ENCODE assay signal across 10 cellular contexts in genomic region chr13:48403929-48404328, GRCh38. TPM values are rescaled to one million over a fixed set of nuclear protein-coding genes. Genes with fewer than 3 reads are reported as not detected.
A peak's percentile ranks its signal among the peaks of the same experiment; 100 is the strongest.
DNase-seq lines count a peak whose midpoint lies in the region; ATAC-seq and TF ChIP-seq lines count a peak whose summit lies in the region.
"Had no signal": no experiment of that assay in that cellular context is flagged by ENCODE, and none has a peak within 500 bp of the region (broad histone marks: within the 10 kb centered on the region; RNA-seq: fewer than 3 reads in every experiment).

No MANE protein-coding gene starts in this region.

- peak overlapping the region; percentile 76 for H3K4me3 ChIP-seq in CD4-positive, CD25-positive, alpha-beta regulatory T cell (ENCODE audit: low read depth, low read length)
- H3K4me3 ChIP-seq in esophagus muscularis mucosa (no peak overlapping the region), psoas muscle (peak overlapping the region; percentile 28)

- H3K27me3 Mint-ChIP-seq in CD4-positive, CD25-positive, alpha-beta regulatory T cell = no peaks in the 10 kb centered on the region
- H3K27me3 Mint-ChIP-seq in T-cell (no peaks in the 10 kb centered on the region), Calu3 (ENCODE audit: unreplicated experiment) (no peaks in the 10 kb centered on the region)

- H3K36me3 Mint-ChIP-seq in CD4-positive, CD25-positive, alpha-beta regulatory T cell = peaks cover 5% of the 10 kb centered on the region
- H3K36me3 Mint-ChIP-seq in T-cell (peaks cover 9% of the 10 kb centered on the region), Calu3 (ENCODE audit: insufficient read depth, unreplicated experiment) (peaks cover 12% of the 10 kb centered on the region)

- intact Hi-C loops in esophagus muscularis mucosa (cut with DNase I) (no loop called here), psoas muscle (cut with DNase I) (no loop called here), Calu3 (cut with micrococcal nuclease; ENCODE audit: unreplicated experiment) (no loop called here)

- DNase-seq in CD4-positive, CD25-positive, alpha-beta regulatory T cell = no peak
- no peak for DNase-seq in T-cell
- DNase-seq in esophagus muscularis mucosa (ENCODE audit: extremely low spot score) = no peak
- DNase-seq in psoas muscle = no peak
- no peak for DNase-seq in NCI-H82 (lab: John Stamatoyannopoulos, UW)
- no peak for DNase-seq in dedifferentiated amniotic fluid mesenchymal stem cell (ENCODE audit: extremely low spot score)
- no peak for DNase-seq in Calu3
- DNase-seq: NCI-H69, SK-N-SH had no signal

- H3K27me3 ChIP-seq in CD4-positive, CD25-positive, alpha-beta regulatory T cell (ENCODE audit: control insufficient read depth, insufficient read depth, low read length) = no peaks in the 10 kb centered on the region
- no peaks in the 10 kb centered on the region for H3K27me3 ChIP-seq in esophagus muscularis mucosa
- H3K27me3 ChIP-seq in psoas muscle (ENCODE audit: insufficient read depth in 3 of 3, low read length in 2 of 3) = no peaks in the 10 kb centered on the region

- no peaks in the 10 kb centered on the region for H3K9me3 ChIP-seq in CD4-positive, CD25-positive, alpha-beta regulatory T cell (ENCODE audit: control insufficient read depth in 2 of 2, low read length in 2 of 2)
- no peaks in the 10 kb centered on the region for H3K9me3 ChIP-seq in esophagus muscularis mucosa
- H3K9me3 ChIP-seq in psoas muscle = no peaks in the 10 kb centered on the region
- H3K9me3 ChIP-seq: SK-N-SH had no signal

- peak overlapping the region; percentile 83 for H3K27ac ChIP-seq in CD4-positive, CD25-positive, alpha-beta regulatory T cell (ENCODE audit: insufficient read depth, low read length, poor library complexity, severe bottlenecking)
- H3K27ac ChIP-seq in esophagus muscularis mucosa (replicated peaks in 1 of 4) (peak overlapping the region; percentile 53 to 73 (median 59)), psoas muscle (no peak overlapping the region)

- no TSS peak for BruUV-seq in Calu3 (replicated peaks; lab: Mats Ljungman, UMichigan)

- POLR2A ChIA-PET in T-cell (lab: Charles Lee) = interaction anchor here in 1 of 2 donors (0.6 kb wide), 1 partner anchor 39 kb away, joined by 3 read pairs; no protein-coding TSS in a partner anchor

- TF ChIP-seq CTCF in esophagus muscularis mucosa (IDR thresholded peaks at IDR 0.05) (no peak), psoas muscle (IDR thresholded peaks at IDR 0.05) (no peak), Calu3 (IDR thresholded peaks at IDR 0.05; ENCODE audit: unreplicated experiment) (no peak)

- peak overlapping the region; percentile 79 to 94 (median 89) for H3K27ac Mint-ChIP-seq in CD4-positive, CD25-positive, alpha-beta regulatory T cell
- H3K27ac Mint-ChIP-seq in T-cell = peak overlapping the region; percentile 82 to 88
- H3K27ac Mint-ChIP-seq in Calu3 (ENCODE audit: unreplicated experiment) = no peak overlapping the region

- CTCF ChIA-PET in T-cell (lab: Charles Lee) (no interaction called here), Calu3 (lab: Charles Lee) (no interaction called here)

- no peak for TF ChIP-seq POLR2A in esophagus muscularis mucosa (IDR thresholded peaks at IDR 0.05; ENCODE audit: low read depth)

- H3K4me1 ChIP-seq in CD4-positive, CD25-positive, alpha-beta regulatory T cell (ENCODE audit: control insufficient read depth, insufficient read depth, low read length, poor library complexity, severe bottlenecking) = peaks cover 84% of the 10 kb centered on the region
- H3K4me1 ChIP-seq in esophagus muscularis mucosa (peaks cover 13 to 49% (median 36%) of the 10 kb centered on the region in 4 donors), psoas muscle (peaks cover 5% of the 10 kb centered on the region)

- H3K4me1 Mint-ChIP-seq in CD4-positive, CD25-positive, alpha-beta regulatory T cell = peaks cover 57 to 88% (median 74%) of the 10 kb centered on the region in 4 donors
- H3K4me1 Mint-ChIP-seq in T-cell = peaks cover 81 to 85% (median 85%) of the 10 kb centered on the region in 3 donors
- H3K4me1 Mint-ChIP-seq in Calu3 (ENCODE audit: low read depth, unreplicated experiment) = peaks cover 29% of the 10 kb centered on the region

- TF ChIP-seq EP300 in esophagus muscularis mucosa (IDR thresholded peaks at IDR 0.05) = no peak

- no peak for ATAC-seq in CD4-positive, CD25-positive, alpha-beta regulatory T cell (ENCODE audit: low read depth in 2 of 2)
- ATAC-seq in T-cell (replicated peaks in 1 of 4) (no peak), psoas muscle (no peak), GM18520 (IDR thresholded peaks at IDR 0.05; ENCODE audit: unreplicated experiment) (no peak)

- H3K9me3 Mint-ChIP-seq in CD4-positive, CD25-positive, alpha-beta regulatory T cell = no peaks in the 10 kb centered on the region
- H3K9me3 Mint-ChIP-seq in T-cell = no peaks in the 10 kb centered on the region
- H3K9me3 Mint-ChIP-seq in Calu3 (ENCODE audit: low read depth, unreplicated experiment) = no peaks in the 10 kb centered on the region

- H3K36me3 ChIP-seq in CD4-positive, CD25-positive, alpha-beta regulatory T cell (ENCODE audit: control insufficient read depth, insufficient read depth, low read length) = no peaks in the 10 kb centered on the region
- H3K36me3 ChIP-seq in esophagus muscularis mucosa = no peaks in the 10 kb centered on the region
- H3K36me3 ChIP-seq in psoas muscle (ENCODE audit: insufficient read depth in 1 of 2, low read depth in 1 of 2) = peaks cover 0 to 3% of the 10 kb centered on the region in 2 donors

- 81% methylated on average over 8 of the region's 8 CpGs for WGBS in esophagus muscularis mucosa
- WGBS in psoas muscle, 3 donors = 75 to 82% (median 80%) methylated on average over 8 of the region's 8 CpGs

- H3K4me3 Mint-ChIP-seq in CD4-positive, CD25-positive, alpha-beta regulatory T cell = peak overlapping the region; percentile 45 to 65 (median 60)
- H3K4me3 Mint-ChIP-seq in T-cell = peak overlapping the region in 2 of 3 donors; percentile 17 to 69
- no peak overlapping the region for H3K4me3 Mint-ChIP-seq in Calu3 (ENCODE audit: low read depth, unreplicated experiment)

RNA-seq across cellular contexts. Expression of gene LPAR6, which starts 9.0 kb away (rescaled TPM):
- 85.4 TPM for total RNA-seq in CD4-positive, CD25-positive, alpha-beta regulatory T cell
- polyA plus RNA-seq in CD4-positive, CD25-positive, alpha-beta regulatory T cell = 100 to 1,000 TPM in 2 of 4 donors, 10 to 100 TPM in 2; 85.6 to 150 (median 95.7) TPM
- total RNA-seq in T-cell = 10 to 100 TPM; 36.0 to 93.5 (median 62.7) TPM
- total RNA-seq in esophagus muscularis mucosa = 10 to 100 TPM in 1 of 4 donors, 1 to 10 TPM in 3; 7.8 to 14.2 (median 8.8) TPM
- total RNA-seq in psoas muscle = 10 to 100 TPM in 1 of 4 donors, 1 to 10 TPM in 3; 4.1 to 11.0 (median 6.6) TPM
- 1 to 10 TPM; 5.3 to 7.5 (median 5.8) TPM for polyA plus RNA-seq in psoas muscle
- total RNA-seq in Calu3 (2022) = 16.4 TPM in 2 replicates

Comparison
In these comparisons a context has a peak if more than half of its experiments do, and no peak if none do; other contexts are left out.
1. H3K4me3 ChIP-seq: peak in CD4-positive, CD25-positive, alpha-beta regulatory T cell (single experiment) and psoas muscle (single experiment); none in esophagus muscularis mucosa (0 of 4).